8 cellular contexts compared by ENCODE assay signal in the genomic region with DNA sequence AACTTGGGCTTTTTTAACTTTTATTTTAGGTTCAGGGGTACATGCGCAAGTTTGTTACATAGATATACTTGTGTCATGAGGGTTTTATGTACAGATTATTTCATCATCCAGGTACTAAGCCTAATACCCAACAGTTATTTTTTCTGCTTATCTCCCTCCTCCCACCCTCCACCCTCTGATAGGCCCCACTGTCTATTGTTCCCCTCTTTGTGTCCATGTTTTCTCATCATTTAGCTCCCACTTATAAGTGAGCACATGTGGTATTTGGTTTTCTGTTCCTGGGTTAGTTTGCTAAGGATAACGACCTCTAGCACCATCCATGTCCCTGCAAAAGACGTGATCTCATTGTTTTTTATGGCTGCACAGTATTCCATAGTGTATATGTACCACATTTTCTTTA.
"Had no signal": no experiment of that assay in that cellular context is flagged by ENCODE, and none has a peak within 500 bp of the region (broad histone marks: within the 10 kb centered on the region; RNA-seq: fewer than 3 reads in every experiment).

No MANE protein-coding gene starts in this region.

- DNase-seq: IMR-90, KBM-7, KG1 had no signal

- FAIRE-seq: HepG2, HTR-8/SVneo, K562 had no signal

- H3K27ac ChIP-seq: HL-60 had no signal

- H3K36me3 Mint-ChIP-seq: IgD-negative memory B cell had no signal

- H3K4me3 Mint-ChIP-seq: IgD-negative memory B cell had no signal

- ATAC-seq: HepG2, K562 had no signal

- H3K4me3 ChIP-seq: K562 had no signal

- H3K4me1 Mint-ChIP-seq: IgD-negative memory B cell had no signal

- H3K27ac Mint-ChIP-seq: IgD-negative memory B cell had no signal
